Comparison of ENCODE assay signal across 1 cellular context in the genomic region with DNA sequence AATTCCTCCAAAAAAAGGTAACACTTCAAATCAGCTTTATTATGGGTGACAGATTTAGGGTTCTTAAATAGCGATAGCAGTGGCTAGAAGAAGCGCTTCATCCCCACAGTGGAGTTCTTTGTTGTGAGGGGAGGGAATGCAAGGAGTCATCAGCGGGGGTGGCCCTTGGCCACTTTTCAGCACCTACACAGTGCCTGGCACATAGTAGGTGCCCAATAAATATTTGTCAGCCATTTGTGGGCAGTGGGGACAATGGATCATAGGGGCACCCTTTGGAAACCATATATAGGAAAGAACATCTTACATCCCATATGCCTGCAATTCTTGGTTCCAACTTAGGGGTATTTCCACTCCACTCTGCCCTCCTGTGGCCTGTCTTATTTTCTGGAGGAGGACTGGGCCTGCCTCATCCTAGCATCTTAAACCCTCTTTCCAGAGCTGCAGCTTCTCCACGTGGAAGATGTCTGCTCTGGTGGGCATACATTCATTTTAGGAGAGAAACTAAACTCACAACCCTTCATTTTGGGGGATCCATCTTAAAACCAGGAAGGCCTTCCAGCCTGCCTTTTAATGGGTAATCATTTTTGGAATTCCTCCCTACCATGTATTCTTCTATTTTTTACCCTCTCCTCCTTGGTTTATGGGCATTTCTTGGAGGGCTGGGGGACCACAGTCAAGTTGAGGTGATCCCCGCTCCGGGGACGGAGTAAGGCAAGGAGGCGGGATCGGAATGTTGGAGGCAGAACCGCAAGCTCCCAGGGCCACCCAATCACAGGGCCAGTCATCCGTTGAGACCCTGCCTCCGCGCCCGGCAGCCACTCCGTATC.
A peak's percentile ranks its signal among the peaks of the same experiment; 100 is the strongest.
TF ChIP-seq lines count a peak whose summit lies in the region.

No MANE protein-coding gene starts in this region.

TF ChIP-seq in GM12878, 131 proteins besides CTCF, POLR2A, EP300 and RAD21 (continued from another document):
- peak; percentile 19; the same call in 1 of the 2 replicates for TF ChIP-seq YY1 (IDR thresholded peaks at IDR 0.05; ENCODE audit: low read depth, low read length)
- TF ChIP-seq HCFC1 (IDR thresholded peaks at IDR 0.05; ENCODE audit: low read length) = no peak
- no peak; the same call in 1 of the 2 replicates for TF ChIP-seq BACH1 (IDR thresholded peaks at IDR 0.05; ENCODE audit: borderline replicate concordance)
